15 cellular contexts compared by ENCODE assay signal in genomic region chr11:36631704-36632287, GRCh38. TPM values are rescaled to one million over a fixed set of nuclear protein-coding genes. Genes with fewer than 3 reads are reported as not detected.
DNase-seq lines count a peak whose midpoint lies in the region; ATAC-seq and TF ChIP-seq lines count a peak whose summit lies in the region.
"Had no signal": no experiment of that assay in that cellular context is flagged by ENCODE, and none has a peak within 500 bp of the region (broad histone marks: within the 10 kb centered on the region; RNA-seq: fewer than 3 reads in every experiment).

No MANE protein-coding gene starts in this region.

- no peaks in the 10 kb centered on the region for H3K9me3 ChIP-seq in gastrocnemius medialis

- no peaks in the 10 kb centered on the region for H3K36me3 ChIP-seq in H7 (replicated peaks; ENCODE audit: control insufficient read depth, insufficient read depth, low read length)
- no peaks in the 10 kb centered on the region for H3K36me3 ChIP-seq in gastrocnemius medialis

- no peak for TF ChIP-seq CTCF in gastrocnemius medialis (IDR thresholded peaks at IDR 0.05 in 4 of 5, conservative IDR thresholded peaks at IDR 0.05 in 1 of 5)

- H3K4me3 ChIP-seq in H7 (ENCODE audit: insufficient read depth, low read depth, low read length) (no peak overlapping the region), gastrocnemius medialis (no peak overlapping the region)

- peaks cover 0 to 5% of the 10 kb centered on the region in 2 donors for H3K4me1 ChIP-seq in gastrocnemius medialis

- intact Hi-C loops in gastrocnemius medialis (cut with DNase I; ENCODE audit: low total_unique reads): no loop called here

- H3K27me3 ChIP-seq in H7 (ENCODE audit: control insufficient read depth, insufficient read depth, low read length): no peaks in the 10 kb centered on the region
- H3K27me3 ChIP-seq in gastrocnemius medialis: no peaks in the 10 kb centered on the region

- DNase-seq in SK-MEL-5 (ENCODE audit: low read depth, low spot score): peak; percentile 67
- no peak for DNase-seq in G401 (ENCODE audit: low spot score)
- no peak for DNase-seq in H7
- no peak for DNase-seq in GOT3 (lab: John Stamatoyannopoulos, UW)
- no peak for DNase-seq in gastrocnemius medialis
- DNase-seq: activated CD4-positive, alpha-beta T cell treated with anti-CD3 and anti-CD28 coated beads, Interleukin-2, amount 50 U/mL, for 4 hours; activated naive CD8-positive, alpha-beta T cell treated with anti-CD3 and anti-CD28 coated beads for 36 hours; GF-D8 had no signal

- in situ Hi-C loops in SK-MEL-5 (cut with HindIII; ENCODE audit: low pct_unique_long_range_greater_than_20kb, low sequenced_read_pairs): no loop called here
- in situ Hi-C loops in G401 (cut with HindIII; ENCODE audit: low sequenced_read_pairs): no loop called here
- in situ Hi-C loops in gastrocnemius medialis (cut with MboI; ENCODE audit: low sequenced_read_pairs in 4 of 4): no loop called here

- H3K27ac ChIP-seq in gastrocnemius medialis: no peak overlapping the region

- ATAC-seq in GM18499 (IDR thresholded peaks at IDR 0.05; ENCODE audit: insufficient read depth, unreplicated experiment) (peak; percentile 79), GM19455 (IDR thresholded peaks at IDR 0.05; ENCODE audit: unreplicated experiment) (peak; percentile 72), HG02938 (IDR thresholded peaks at IDR 0.05; ENCODE audit: unreplicated experiment) (peak; percentile 87), gastrocnemius medialis (no peak)

- TF ChIP-seq POLR2A in gastrocnemius medialis (IDR thresholded peaks at IDR 0.05): no peak

RNA-seq across cellular contexts. Expression of gene RAG2, which starts 33.8 kb away (rescaled TPM):
- not detected in 2 replicates for total RNA-seq in SK-MEL-5 (2014; rRNA removed; shearing (Covaris generic))
- not detected in 2 replicates for polyA plus RNA-seq in SK-MEL-5 (2015; cell fraction: cytosol; rRNA removed)
- polyA plus RNA-seq in SK-MEL-5 (2015; cell fraction: nucleus; rRNA removed): not detected in 2 replicates
- not detected in 2 replicates for total RNA-seq in G401 (2014; rRNA removed; shearing (Covaris generic))
- total RNA-seq in H7 (2014; rRNA removed; shearing (Covaris generic)): not detected in 2 replicates
- total RNA-seq in gastrocnemius medialis: not detected
- total RNA-seq: activated naive CD8-positive, alpha-beta T cell treated with anti-CD3 and anti-CD28 coated beads for 36 hours; fibroblast of lung; MCF 10A; progenitor cell of endocrine pancreas had no signal
- polyA plus RNA-seq: CD14-positive monocyte, fibroblast of lung had no signal

RNA-seq across cellular contexts. Expression of gene IFTAP, which starts 37.5 kb away (rescaled TPM):
- 29.8 and 33.6 TPM in 2 replicates for total RNA-seq in SK-MEL-5 (2014; rRNA removed; shearing (Covaris generic))
- polyA plus RNA-seq in SK-MEL-5 (2015; cell fraction: cytosol; rRNA removed): 10.0 and 17.5 TPM in 2 replicates
- polyA plus RNA-seq in SK-MEL-5 (2015; cell fraction: nucleus; rRNA removed): 3.7 and 7.9 TPM in 2 replicates
- 47.4 and 58.5 TPM in 2 replicates for total RNA-seq in G401 (2014; rRNA removed; shearing (Covaris generic))
- total RNA-seq in H7 (2014; rRNA removed; shearing (Covaris generic)): 22.3 and 26.8 TPM in 2 replicates
- total RNA-seq in gastrocnemius medialis: 10 to 100 TPM; 22.1 to 35.3 (median 29.5) TPM

Comparison
In these comparisons a context has a peak if more than half of its experiments do, and no peak if none do; other contexts are left out.
1. ATAC-seq: peak in GM18499 (single experiment), GM19455 (single experiment) and HG02938 (single experiment); none in gastrocnemius medialis (0 of 2).